In genomic region chr12:59595557-59596231, GRCh38 we compare ENCODE assay signal across 8 cellular contexts. TPM values are rescaled to one million over a fixed set of nuclear protein-coding genes. Genes with fewer than 3 reads are reported as not detected.
DNase-seq lines count a peak whose midpoint lies in the region; ATAC-seq and TF ChIP-seq lines count a peak whose summit lies in the region.

Gene SLC16A7 (plus strand): TSS chr12:59596029. CDS start chr12:59704802, 108,773 bp downstream.

- peaks cover 39% of the 10 kb centered on the region for H3K4me1 Mint-ChIP-seq in activated CD8-positive, alpha-beta T cell treated with anti-CD3 and anti-CD28 coated beads, Interleukin-2, amount 10 ng/mL, durations not matched to agents 7 days and 5 days (ENCODE audit: low read depth)

- ATAC-seq in GM19438 (IDR thresholded peaks at IDR 0.05; ENCODE audit: low read depth, unreplicated experiment) (peak; percentile 49), HG03565 (IDR thresholded peaks at IDR 0.05; ENCODE audit: unreplicated experiment) (peak; percentile 40), lung (ENCODE audit: insufficient read depth, low FRiP score) (peak; percentile 86)
- peak; percentile 52 for ATAC-seq in activated CD8-positive, alpha-beta T cell treated with anti-CD3 and anti-CD28 coated beads, Interleukin-2, amount 10 ng/mL, durations not matched to agents 7 days and 5 days

- 0% methylated on average over 33 to 37 of the region's 37 CpGs for WGBS in lung, 2 donors

- peak within 1 kb of the TSS; percentile 97 for H3K27ac Mint-ChIP-seq in activated CD8-positive, alpha-beta T cell treated with anti-CD3 and anti-CD28 coated beads, Interleukin-2, amount 10 ng/mL, durations not matched to agents 7 days and 5 days

- H4K20me1 ChIP-seq in BLaER1 treated with 17β-estradiol and CSF1 and Interleukin-3, amounts not matched to agents 10 nM and 100 nM: no peaks in the 10 kb centered on the region

- H3K36me3 ChIP-seq in BLaER1 treated with 17β-estradiol and CSF1 and Interleukin-3, amounts not matched to agents 10 nM and 100 nM: peaks cover 0 to 14% (median 0%) of the 10 kb centered on the region in 11 experiments; a peak in 4 of 22 replicates
- H3K36me3 ChIP-seq in lung (ENCODE audit: control insufficient read depth in 2 of 2, insufficient read depth in 2 of 2, low read length in 2 of 2): peaks cover 0 to 3% of the 10 kb centered on the region in 2 donors

- POLR2A ChIA-PET in activated CD8-positive, alpha-beta T cell treated with anti-CD3 and anti-CD28 coated beads, Interleukin-2, amount 10 ng/mL, durations not matched to agents 7 days and 5 days (lab: Charles Lee): interaction anchor here (0.6 to 1.8 kb wide), 9 partner anchors 10 to 150 kb away, joined by 3 to 4 read pairs (median 3); no protein-coding TSS in a partner anchor

- H3K36me3 Mint-ChIP-seq in activated CD8-positive, alpha-beta T cell treated with anti-CD3 and anti-CD28 coated beads, Interleukin-2, amount 10 ng/mL, durations not matched to agents 7 days and 5 days (ENCODE audit: low read depth): peaks cover 29% of the 10 kb centered on the region

- no peak for TF ChIP-seq CTCF in lung (IDR thresholded peaks at IDR 0.05; ENCODE audit: control extremely low read depth, extremely low read depth)

- H3K9me3 Mint-ChIP-seq in activated CD8-positive, alpha-beta T cell treated with anti-CD3 and anti-CD28 coated beads, Interleukin-2, amount 10 ng/mL, durations not matched to agents 7 days and 5 days (ENCODE audit: insufficient read depth): no peaks in the 10 kb centered on the region

- H3K27me3 Mint-ChIP-seq in activated CD8-positive, alpha-beta T cell treated with anti-CD3 and anti-CD28 coated beads, Interleukin-2, amount 10 ng/mL, durations not matched to agents 7 days and 5 days (ENCODE audit: low read depth): no peaks in the 10 kb centered on the region

- DNase-seq in NCI-H82 treated with DMSO at 0.1 percent for 48 hours (lab: John Stamatoyannopoulos, UW; ENCODE audit: unreplicated experiment) (peak; percentile 90), lung (ENCODE audit: low spot score) (peak; percentile 84)
- DNase-seq in activated CD8-positive, alpha-beta T cell treated with anti-CD3 and anti-CD28 coated beads, Interleukin-2, amount 10 ng/mL, durations not matched to agents 7 days and 5 days: peak; percentile 89
- peak; percentile 73 for DNase-seq in effector CD4-positive, alpha-beta T cell
- DNase-seq in stimulated activated CD4-positive, alpha-beta T cell treated with anti-CD3 and anti-CD28 coated beads, TNF-alpha, amount 100 ng/mL, for 24 hours (ENCODE audit: low read depth in 3 of 3): peak; percentile 71 to 85 (median 76)

- H3K27me3 ChIP-seq in BLaER1 treated with 17β-estradiol and CSF1 and Interleukin-3, amounts not matched to agents 10 nM and 100 nM: no peaks in the 10 kb centered on the region
- no peaks in the 10 kb centered on the region for H3K27me3 ChIP-seq in lung (ENCODE audit: control insufficient read depth, insufficient read depth)

- peak within 1 kb of the TSS; percentile 92 to 99 (median 96) for H3K9ac ChIP-seq in BLaER1 treated with 17β-estradiol and CSF1 and Interleukin-3, amounts not matched to agents 10 nM and 100 nM

- no peaks in the 10 kb centered on the region for H3K9me3 ChIP-seq in BLaER1 treated with 17β-estradiol and CSF1 and Interleukin-3, amounts not matched to agents 10 nM and 100 nM (replicated peaks in 1 of 11)
- H3K9me3 ChIP-seq in lung (ENCODE audit: control insufficient read depth in 2 of 2, insufficient read depth in 1 of 2, low read length in 1 of 2): no peaks in the 10 kb centered on the region

- CTCF ChIA-PET in activated CD8-positive, alpha-beta T cell treated with anti-CD3 and anti-CD28 coated beads, Interleukin-2, amount 10 ng/mL, durations not matched to agents 7 days and 5 days (lab: Charles Lee): interaction anchor here (0.8 to 1.9 kb wide), 2 partner anchors 11 to 55 kb away, joined by 3 to 5 read pairs; no protein-coding TSS in a partner anchor

- peaks cover 23 to 55% (median 42%) of the 10 kb centered on the region in 10 experiments for H3K4me1 ChIP-seq in BLaER1 treated with 17β-estradiol and CSF1 and Interleukin-3, amounts not matched to agents 10 nM and 100 nM
- H3K4me1 ChIP-seq in lung (ENCODE audit: control insufficient read depth in 2 of 2, insufficient read depth in 2 of 2, low read length in 2 of 2): peaks cover 2 to 9% of the 10 kb centered on the region in 2 donors

- H3K27ac ChIP-seq in BLaER1 treated with 17β-estradiol and CSF1 and Interleukin-3, amounts not matched to agents 10 nM and 100 nM: peak within 1 kb of the TSS; percentile 91 to 100 (median 98)
- H3K27ac ChIP-seq in lung (ENCODE audit: low read depth in 1 of 2, low read length in 1 of 2): peak within 1 kb of the TSS; percentile 83 to 96

- H3K4me3 ChIP-seq in BLaER1 treated with 17β-estradiol and CSF1 and Interleukin-3, amounts not matched to agents 10 nM and 100 nM: peak within 1 kb of the TSS; percentile 66 to 91 (median 78)
- peak within 1 kb of the TSS; percentile 75 for H3K4me3 ChIP-seq in lung

- H3K4me2 ChIP-seq in BLaER1 treated with 17β-estradiol and CSF1 and Interleukin-3, amounts not matched to agents 10 nM and 100 nM: peak within 1 kb of the TSS; percentile 85 to 98 (median 91)

- H3K4me3 Mint-ChIP-seq in activated CD8-positive, alpha-beta T cell treated with anti-CD3 and anti-CD28 coated beads, Interleukin-2, amount 10 ng/mL, durations not matched to agents 7 days and 5 days: peak within 1 kb of the TSS; percentile 87

RNA-seq across cellular contexts. Expression of gene SLC16A7, which starts in this region (rescaled TPM):
- total RNA-seq in activated CD8-positive, alpha-beta T cell treated with anti-CD3 and anti-CD28 coated beads, Interleukin-2, amount 10 ng/mL, durations not matched to agents 7 days and 5 days: 10 to 100 TPM; 35.9 to 38.8 TPM
- 10 to 100 TPM; 16.0 to 22.9 TPM for total RNA-seq in lung
- polyA plus RNA-seq in lung: 1 to 10 TPM; 3.4 to 6.7 TPM

Comparison
In these comparisons a context has a peak if more than half of its experiments do, and no peak if none do; other contexts are left out.
1. Peak in every context shown above with its lines: DNase-seq, ATAC-seq, H3K4me3 ChIP-seq and H3K27ac ChIP-seq.